ENCODE assay signal across 11 cellular contexts in genomic region chr13:109789262-109789661, GRCh38. TPM values are rescaled to one million over a fixed set of nuclear protein-coding genes. Genes with fewer than 3 reads are reported as not detected.
A peak's percentile ranks its signal among the peaks of the same experiment; 100 is the strongest.
DNase-seq lines count a peak whose midpoint lies in the region; ATAC-seq and TF ChIP-seq lines count a peak whose summit lies in the region.
"Had no signal": no experiment of that assay in that cellular context is flagged by ENCODE, and none has a peak within 500 bp of the region (broad histone marks: within the 10 kb centered on the region; RNA-seq: fewer than 3 reads in every experiment).

No MANE protein-coding gene starts in this region.

- H3K9me3 ChIP-seq in A673 (ENCODE audit: low read depth, low read length, poor library complexity, severe bottlenecking): no peaks in the 10 kb centered on the region
- H3K9me3 ChIP-seq in T-helper 17 cell (ENCODE audit: control insufficient read depth, low read length, poor library complexity, severe bottlenecking): no peaks in the 10 kb centered on the region
- no peaks in the 10 kb centered on the region for H3K9me3 ChIP-seq in esophagus squamous epithelium

- H3K36me3 ChIP-seq in A673 (ENCODE audit: insufficient read depth, low read length, poor library complexity, severe bottlenecking) (peaks cover 3% of the 10 kb centered on the region), esophagus squamous epithelium (peaks cover 0 to 2% (median 0%) of the 10 kb centered on the region in 3 donors)

- H3K4me1 ChIP-seq in A673 (ENCODE audit: insufficient read depth, low read length, poor library complexity, severe bottlenecking) (peaks cover 32% of the 10 kb centered on the region), esophagus squamous epithelium (peaks cover 0 to 31% (median 7%) of the 10 kb centered on the region in 3 donors)

- peak overlapping the region; percentile 84 for H3K4me3 ChIP-seq in A673 (ENCODE audit: low read depth, low read length, poor library complexity, severe bottlenecking)
- H3K4me3 ChIP-seq in esophagus squamous epithelium: no peak overlapping the region

- H3K4me1 Mint-ChIP-seq in T-helper 17 cell: peaks cover 16% of the 10 kb centered on the region

- POLR2A ChIA-PET in A673 (lab: Charles Lee; ENCODE audit: low non-redundant PET): interaction anchor here (0.6 kb wide), 1 partner anchor 126 kb away, joined by 3 read pairs; no protein-coding TSS in a partner anchor

- WGBS in esophagus squamous epithelium, 2 donors: 14 to 40% methylated on average over 2 of the region's 2 CpGs

- H3K27ac ChIP-seq in A673 (ENCODE audit: low read depth, low read length, poor library complexity, severe bottlenecking) (peak overlapping the region; percentile 52), esophagus squamous epithelium (no peak overlapping the region)

- H3K27me3 ChIP-seq in A673 (replicated peaks; ENCODE audit: insufficient read depth, low read depth, low read length, poor library complexity) (no peaks in the 10 kb centered on the region), esophagus squamous epithelium (peaks cover 0 to 21% (median 0%) of the 10 kb centered on the region in 4 donors)

- no peak for TF ChIP-seq CTCF in A673 (conservative IDR thresholded peaks at IDR 0.05; ENCODE audit: low read depth, low read length)
- TF ChIP-seq CTCF in esophagus squamous epithelium (IDR thresholded peaks at IDR 0.05): no peak

- H3K27ac Mint-ChIP-seq in T-helper 17 cell: peak overlapping the region; percentile 29
- H3K27ac Mint-ChIP-seq: activated T-cell treated with anti-CD3 and anti-CD28 coated beads, Interleukin-2, amount 50 U/mL, for 24 hours had no signal

- no peak overlapping the region for H3K4me3 Mint-ChIP-seq in T-helper 17 cell

- CTCF ChIA-PET in A673 (lab: Charles Lee): no interaction called here

- BruUV-seq in A673 (replicated peaks; lab: Mats Ljungman, UMichigan): no TSS peak

- DNase-seq in A673 (ENCODE audit: low spot score) (peak; percentile 51), G401 (ENCODE audit: low spot score) (peak; percentile 19), T-helper 17 cell (no peak), myocyte (ENCODE audit: low read depth) (peak; percentile 74), esophagus squamous epithelium (lab: John Stamatoyannopoulos, UW) (no peak), SIG-M5 (lab: John Stamatoyannopoulos, UW) (no peak)
- DNase-seq: activated T-cell treated with anti-CD3 and anti-CD28 coated beads, Interleukin-2, amount 50 U/mL, for 24 hours; naive B cell; stimulated activated CD4-positive, alpha-beta T cell treated with anti-CD3 and anti-CD28 coated beads, Interleukin-15, amount 100 ng/mL, for 24 hours had no signal

- intact Hi-C loops in A673 (cut with micrococcal nuclease; ENCODE audit: unreplicated experiment): loop anchor here (5.0 kb wide), 1 partner anchor 1527 kb away; no protein-coding TSS in a partner anchor
- intact Hi-C loops in esophagus squamous epithelium (cut with DNase I): no loop called here

- ATAC-seq in T-helper 17 cell (no peak), GM21737 (IDR thresholded peaks at IDR 0.05; ENCODE audit: unreplicated experiment) (no peak)
- ATAC-seq in activated CD4-positive, CD25-positive, alpha-beta regulatory T cell treated with anti-CD3 and anti-CD28 coated beads, Interleukin-2, amount 50 U/mL, for 24 hours: no peak

- H3K27me3 Mint-ChIP-seq in T-helper 17 cell: peaks cover 13% of the 10 kb centered on the region

- H3K36me3 Mint-ChIP-seq in T-helper 17 cell (ENCODE audit: low read depth): no peaks in the 10 kb centered on the region
- H3K36me3 Mint-ChIP-seq: naive B cell had no signal

- TF ChIP-seq POLR2A in esophagus squamous epithelium (IDR thresholded peaks at IDR 0.05): no peak

- in situ Hi-C loops in G401 (cut with HindIII; ENCODE audit: low sequenced_read_pairs): no loop called here

RNA-seq across cellular contexts. Expression of gene IRS2, which starts 2.9 kb away (rescaled TPM):
- total RNA-seq in A673 (2021) (135 TPM in 2 replicates), T-helper 17 cell (100 to 1,000 TPM in 1 of 2 donors, 10 to 100 TPM in 1; 90.1 to 101 TPM), myocyte (5.7 and 6.1 TPM in 2 replicates), esophagus squamous epithelium (10 to 100 TPM in 1 of 4 donors, 1 to 10 TPM in 3; 5.0 to 24.6 (median 7.5) TPM)
- total RNA-seq in G401 (2014; rRNA removed; shearing (Covaris generic)): 0.14 TPM in 1 of 2 replicates, not detected in the other
- polyA plus RNA-seq in myocyte (2012): 6.7 TPM

Comparison
In these comparisons a context has a peak if more than half of its experiments do, and no peak if none do; other contexts are left out.
1. DNase-seq: peak in A673 (single experiment), G401 (single experiment) and myocyte (single experiment); none in T-helper 17 cell (0 of 3), esophagus squamous epithelium (single experiment) and SIG-M5 (single experiment).